In the genomic region with DNA sequence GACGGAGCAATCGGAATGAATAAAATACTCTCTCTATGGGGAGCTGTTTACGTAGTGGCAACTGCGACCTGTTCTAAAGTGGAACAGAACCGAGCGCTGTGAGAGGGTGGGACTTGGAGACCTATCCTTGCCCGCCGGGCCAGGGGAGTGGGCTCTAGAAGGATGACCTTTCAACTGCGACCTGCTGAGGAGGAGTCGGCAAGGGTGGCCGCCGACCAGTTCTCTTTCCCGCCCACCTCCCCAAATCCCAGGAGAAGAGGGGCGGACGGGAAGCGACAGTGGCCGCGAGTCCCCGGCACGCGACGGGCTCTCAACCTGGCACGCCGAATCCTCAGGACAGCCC, we compare ENCODE assay signal across 8 cellular contexts. TPM values are rescaled to one million over a fixed set of nuclear protein-coding genes. Genes with fewer than 3 reads are reported as not detected.
A peak's percentile ranks its signal among the peaks of the same experiment; 100 is the strongest.
DNase-seq lines count a peak whose midpoint lies in the region; FAIRE-seq and TF ChIP-seq lines count a peak whose summit lies in the region.

No MANE protein-coding gene starts in this region.

- CTCF ChIA-PET in GM10248 (lab: Yijun Ruan, JAX), result interaction anchor here (1.5 to 5.4 kb wide), 4 partner anchors 9 to 31 kb away, joined by 6 to 46 read pairs (median 8); no protein-coding TSS in a partner anchor

- H3K36me3 ChIP-seq in esophagus muscularis mucosa, result peaks cover 2 to 14% (median 9%) of the 10 kb centered on the region in 4 donors
- peaks cover 5 to 13% (median 10%) of the 10 kb centered on the region in 3 donors for H3K36me3 ChIP-seq in tibial artery

- TF ChIP-seq POLR2A in esophagus muscularis mucosa (IDR thresholded peaks at IDR 0.05; ENCODE audit: low read depth), result no peak

- no peak for FAIRE-seq in RCC 7860 (lab: Jason Lieb, UNC)

- H3K27ac ChIP-seq in esophagus muscularis mucosa (replicated peaks in 1 of 4) (peak overlapping the region; percentile 90 to 95 (median 92)), tibial artery (peak overlapping the region; percentile 90 to 92)

- POLR2A ChIA-PET in GM10248 (lab: Yijun Ruan, JAX), result interaction anchor here (0.6 to 0.8 kb wide), 3 partner anchors 18 to 53 kb away, joined by 3 to 4 read pairs (median 4); no protein-coding TSS in a partner anchor

- peak overlapping the region; percentile 85 for H3K4me3 Mint-ChIP-seq in activated T-cell treated with anti-CD3 and anti-CD28 coated beads, Interleukin-2, amount 50 U/mL, for 24 hours
- H3K4me3 Mint-ChIP-seq in nephron, result peak overlapping the region; percentile 89 to 93 (median 90)

- TF ChIP-seq CTCF in GM10248 (IDR thresholded peaks at IDR 0.05; ENCODE audit: control extremely low read depth, extremely low read depth, low read depth, missing control alignments) (no peak), HFF-Myc (IDR thresholded peaks at IDR 0.05; ENCODE audit: low read depth, low read length, missing control alignments) (no peak), esophagus muscularis mucosa (IDR thresholded peaks at IDR 0.05) (no peak), nephron (IDR thresholded peaks at IDR 0.05; ENCODE audit: unreplicated experiment in 3 of 3) (no peak), tibial artery (IDR thresholded peaks at IDR 0.05) (no peak)

- no peaks in the 10 kb centered on the region for H3K9me3 Mint-ChIP-seq in activated T-cell treated with anti-CD3 and anti-CD28 coated beads, Interleukin-2, amount 50 U/mL, for 24 hours
- H3K9me3 Mint-ChIP-seq in nephron, result no peaks in the 10 kb centered on the region

- H3K9me3 ChIP-seq in esophagus muscularis mucosa (no peaks in the 10 kb centered on the region), tibial artery (no peaks in the 10 kb centered on the region)

- no peak for TF ChIP-seq EP300 in esophagus muscularis mucosa (IDR thresholded peaks at IDR 0.05)

- H3K27me3 ChIP-seq in esophagus muscularis mucosa, result no peaks in the 10 kb centered on the region
- H3K27me3 ChIP-seq in tibial artery, result no peaks in the 10 kb centered on the region

- H3K36me3 Mint-ChIP-seq in activated T-cell treated with anti-CD3 and anti-CD28 coated beads, Interleukin-2, amount 50 U/mL, for 24 hours (ENCODE audit: low read depth), result peaks cover 39% of the 10 kb centered on the region
- H3K36me3 Mint-ChIP-seq in nephron (ENCODE audit: low read depth), result peaks cover 4% of the 10 kb centered on the region

- no peaks in the 10 kb centered on the region for H3K27me3 Mint-ChIP-seq in activated T-cell treated with anti-CD3 and anti-CD28 coated beads, Interleukin-2, amount 50 U/mL, for 24 hours
- no peaks in the 10 kb centered on the region for H3K27me3 Mint-ChIP-seq in nephron (ENCODE audit: low read depth)

- peak overlapping the region; percentile 99 for H3K27ac Mint-ChIP-seq in activated T-cell treated with anti-CD3 and anti-CD28 coated beads, Interleukin-2, amount 50 U/mL, for 24 hours
- H3K27ac Mint-ChIP-seq in nephron, result peak overlapping the region; percentile 44 to 92 (median 88)

- H3K4me3 ChIP-seq in HFF-Myc (replicated peaks; ENCODE audit: low read depth, low read length) (peak overlapping the region; percentile 93), esophagus muscularis mucosa (peak overlapping the region; percentile 76 to 99 (median 96)), tibial artery (peak overlapping the region; percentile 88 to 97)

- intact Hi-C loops in esophagus muscularis mucosa (cut with DNase I) (no loop called here), tibial artery (cut with DNase I; ENCODE audit: low total_unique reads) (loop anchor here (5.0 to 10.0 kb wide), 2 partner anchors 141 to 233 kb away; a partner anchor contains a TSS)

- 0% methylated on average over 9 of the region's 24 CpGs for WGBS in esophagus muscularis mucosa

- peaks cover 29% of the 10 kb centered on the region for H3K4me1 Mint-ChIP-seq in activated T-cell treated with anti-CD3 and anti-CD28 coated beads, Interleukin-2, amount 50 U/mL, for 24 hours (ENCODE audit: low read depth)
- H3K4me1 Mint-ChIP-seq in nephron, result peaks cover 11% of the 10 kb centered on the region

- DNase-seq in GM10248 (ENCODE audit: extremely low spot score), result peak; percentile 39
- no peak for DNase-seq in HFF-Myc (ENCODE audit: extremely low read depth, low read depth)
- DNase-seq in NCI-H2227 (lab: John Stamatoyannopoulos, UW; ENCODE audit: unreplicated experiment), result peak; percentile 47
- no peak for DNase-seq in activated T-cell treated with anti-CD3 and anti-CD28 coated beads, Interleukin-2, amount 50 U/mL, for 24 hours
- DNase-seq in esophagus muscularis mucosa (ENCODE audit: extremely low spot score), result no peak
- no peak for DNase-seq in tibial artery
- no peak for DNase-seq in RCC 7860 (ENCODE audit: low spot score)

- peaks cover 33 to 36% (median 34%) of the 10 kb centered on the region in 4 donors for H3K4me1 ChIP-seq in esophagus muscularis mucosa
- peaks cover 0 to 34% (median 19%) of the 10 kb centered on the region in 4 donors for H3K4me1 ChIP-seq in tibial artery

RNA-seq across cellular contexts. Expression of a gene that starts 0.6 kb away (rescaled TPM):
- total RNA-seq in esophagus muscularis mucosa, result 10 to 100 TPM in 2 of 4 donors, 1 to 10 TPM in 2; 9.9 to 13.2 (median 10.6) TPM

Comparison
In these comparisons a context has a peak if more than half of its experiments do, and no peak if none do; other contexts are left out.
1. DNase-seq: peak in GM10248 (single experiment) and NCI-H2227 (single experiment); none in HFF-Myc (single experiment), activated T-cell treated with anti-CD3 and anti-CD28 coated beads, Interleukin-2, amount 50 U/mL, for 24 hours (single experiment), esophagus muscularis mucosa (single experiment), tibial artery (0 of 2) and RCC 7860 (single experiment).
2. Peak in every context shown above with its lines, with median percentiles within 50 percentile points of each other: H3K4me3 ChIP-seq.